ENCODE assay signal across 8 cellular contexts in genomic region chr10:91632671-91633550, GRCh38. TPM values are rescaled to one million over a fixed set of nuclear protein-coding genes. Genes with fewer than 3 reads are reported as not detected.
DNase-seq lines count a peak whose midpoint lies in the region; ATAC-seq and TF ChIP-seq lines count a peak whose summit lies in the region.

Gene PPP1R3C (minus strand): TSS chr10:91633071. CDS start chr10:91632969, 102 bp downstream.

- peaks cover 22% of the 10 kb centered on the region for H3K36me3 Mint-ChIP-seq in type B pancreatic cell

- peak within 1 kb of the TSS; percentile 43 for H3K27ac Mint-ChIP-seq in type B pancreatic cell

- H3K27me3 ChIP-seq in HL-60 (ENCODE audit: insufficient read depth, poor library complexity, severe bottlenecking) (peaks cover 24% of the 10 kb centered on the region), RWPE2 (ENCODE audit: insufficient read depth, poor library complexity, severe bottlenecking) (no peaks in the 10 kb centered on the region), cardiac muscle cell (no peaks in the 10 kb centered on the region)

- DNase-seq in Ammon's horn (ENCODE audit: low spot score) (peak; percentile 94), HL-60 (ENCODE audit: low read depth in 1 of 2, low spot score in 1 of 2) (peak; percentile 14 to 33), RWPE2 (ENCODE audit: low spot score) (peak; percentile 86), amniotic epithelial cell (ENCODE audit: low read depth) (peak; percentile 91), cardiac muscle cell (ENCODE audit: low read depth in 1 of 2, low spot score in 1 of 2) (peak; percentile 93), occipital lobe (lab: John Stamatoyannopoulos, UW) (peak; percentile 93), type B pancreatic cell (ENCODE audit: extremely low spot score, unreplicated experiment) (peak; percentile 83)

- H3K9me3 ChIP-seq in RWPE2 (ENCODE audit: severe bottlenecking) (no peaks in the 10 kb centered on the region), cardiac muscle cell (ENCODE audit: low read depth) (no peaks in the 10 kb centered on the region)

- H3K27me3 Mint-ChIP-seq in type B pancreatic cell = peaks cover 16% of the 10 kb centered on the region

- ATAC-seq in GM19351 (IDR thresholded peaks at IDR 0.05; ENCODE audit: unreplicated experiment) = peak; percentile 85
- ATAC-seq in RWPE2 (ENCODE audit: low read depth) = peak; percentile 92

- H3K27ac ChIP-seq in HL-60 (replicated peaks) (no peak within 1 kb of the TSS), RWPE2 (ENCODE audit: poor library complexity, severe bottlenecking) (peak within 1 kb of the TSS; percentile 64), cardiac muscle cell (peak within 1 kb of the TSS; percentile 58)

- peaks cover 10% of the 10 kb centered on the region for H3K4me1 ChIP-seq in RWPE2 (ENCODE audit: insufficient read depth, poor library complexity, severe bottlenecking)
- H3K4me1 ChIP-seq in cardiac muscle cell (ENCODE audit: low read depth) = peaks cover 39% of the 10 kb centered on the region

- H3K36me3 ChIP-seq in RWPE2 (ENCODE audit: low read depth) = peaks cover 41% of the 10 kb centered on the region
- peaks cover 22% of the 10 kb centered on the region for H3K36me3 ChIP-seq in cardiac muscle cell

- H3K4me3 ChIP-seq in HL-60 (replicated peaks; ENCODE audit: insufficient read depth, low read length) = peak within 1 kb of the TSS; percentile 25
- peak within 1 kb of the TSS; percentile 47 for H3K4me3 ChIP-seq in RWPE2 (ENCODE audit: severe bottlenecking)
- H3K4me3 ChIP-seq in cardiac muscle cell = peak within 1 kb of the TSS; percentile 77

- H3K4me3 Mint-ChIP-seq in type B pancreatic cell = peak within 1 kb of the TSS; percentile 89

- H3K9me3 Mint-ChIP-seq in type B pancreatic cell = peaks cover 6% of the 10 kb centered on the region

- TF ChIP-seq CTCF in HL-60 (IDR thresholded peaks at IDR 0.05; ENCODE audit: insufficient read depth, low read length) = no peak
- TF ChIP-seq CTCF in RWPE2 (IDR thresholded peaks at IDR 0.05; ENCODE audit: poor library complexity, severe bottlenecking) = peak; percentile 73
- TF ChIP-seq CTCF in cardiac muscle cell (IDR thresholded peaks at IDR 0.05; ENCODE audit: low read depth, low read length) = peak; percentile 30
- TF ChIP-seq CTCF in type B pancreatic cell (conservative IDR thresholded peaks at IDR 0.05) = peak; percentile 42

- H3K4me1 Mint-ChIP-seq in type B pancreatic cell (ENCODE audit: unreplicated experiment) = peaks cover 16% of the 10 kb centered on the region

RNA-seq across cellular contexts. Expression of gene PPP1R3C, which starts in this region (rescaled TPM):
- total RNA-seq in cardiac muscle cell = 51.7 and 90.7 TPM in 2 replicates
- 52.1 and 81.4 TPM in 2 replicates for polyA plus RNA-seq in cardiac muscle cell
- total RNA-seq in occipital lobe = 41.2 TPM
- total RNA-seq in type B pancreatic cell (ENCODE audit: low replicate concordance) = 5.4 and 7.8 TPM in 2 replicates

Comparison
In these comparisons a context has a peak if more than half of its experiments do, and no peak if none do; other contexts are left out.
1. DNase-seq: peak in every context shown above with its lines; median percentile 94 in Ammon's horn; 93 in cardiac muscle cell; 93 in occipital lobe; 91 in amniotic epithelial cell; 86 in RWPE2; 83 in type B pancreatic cell; 24 in HL-60.
2. H3K4me3 ChIP-seq: peak in every context shown above with its lines; median percentile 77 in cardiac muscle cell; 47 in RWPE2; 25 in HL-60.